In the genomic region with DNA sequence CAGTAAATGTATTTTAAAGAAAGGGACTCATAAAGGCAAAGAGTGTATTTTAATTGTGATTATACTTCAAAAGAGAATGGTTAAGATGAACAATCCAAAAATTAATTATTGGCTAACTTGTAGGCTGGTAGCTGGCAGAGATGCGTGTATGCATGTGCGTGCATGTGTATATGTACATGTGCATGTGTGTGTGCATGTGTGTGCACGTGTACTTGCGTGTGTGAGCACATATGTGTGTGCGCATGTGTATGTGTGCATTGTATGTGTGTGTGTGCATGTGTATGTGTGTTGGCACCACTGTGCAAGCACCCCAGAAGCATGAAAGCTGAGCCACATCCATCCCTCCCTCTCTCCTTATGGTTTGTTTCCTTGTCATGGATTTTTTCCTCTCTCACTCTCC, we compare ENCODE assay signal across 26 cellular contexts.
DNase-seq lines count a peak whose midpoint lies in the region; ATAC-seq, FAIRE-seq and TF ChIP-seq lines count a peak whose summit lies in the region.
"Had no signal": no experiment of that assay in that cellular context is flagged by ENCODE, and none has a peak within 500 bp of the region (broad histone marks: within the 10 kb centered on the region; RNA-seq: fewer than 3 reads in every experiment).

No MANE protein-coding gene starts in this region.

- peaks cover 0 to 7% of the 10 kb centered on the region in 2 experiments for H4K20me1 ChIP-seq in H1 (replicated peaks in 1 of 2; ENCODE audit: control insufficient read depth in 1 of 2, insufficient read depth in 2 of 2, low read length in 2 of 2)
- H4K20me1 ChIP-seq: BLaER1 treated with 17β-estradiol and CSF1 and Interleukin-3, amounts not matched to agents 10 nM and 100 nM had no signal

- TF ChIP-seq POLR2A in heart left ventricle (IDR thresholded peaks at IDR 0.05) (no peak), H1 (IDR thresholded peaks at IDR 0.05; ENCODE audit: control extremely low read depth in 1 of 2, low read depth in 2 of 2, low read length in 2 of 2) (no peak)

- no peak for ATAC-seq in heart left ventricle
- ATAC-seq in naive thymus-derived CD4-positive, alpha-beta T cell = no peak
- ATAC-seq: A549 had no signal

- peaks cover 0 to 5% (median 0%) of the 10 kb centered on the region in 11 donors for H3K9me3 Mint-ChIP-seq in naive thymus-derived CD4-positive, alpha-beta T cell

- no peak overlapping the region for H2BK120ac ChIP-seq in H1 (replicated peaks; ENCODE audit: low read depth, low read length)

- no peak for DNase-seq in left ventricle myocardium inferior
- DNase-seq in heart left ventricle = no peak
- no peak for DNase-seq in H1 (ENCODE audit: low read depth in 1 of 2, low spot score in 2 of 2)
- no peak for DNase-seq in naive thymus-derived CD4-positive, alpha-beta T cell
- no peak for DNase-seq in T-helper 2 cell
- no peak for DNase-seq in NCI-H748 (lab: John Stamatoyannopoulos, UW; ENCODE audit: unreplicated experiment)
- DNase-seq: 8988T; ACHN; AML-193; BE2C; CD4-positive, alpha-beta T cell; CD8-positive, alpha-beta memory T cell; DMS53; DMS79 treated with DMSO at 0.1 percent for 48 hours; GF-D8 had no signal

- H3K14ac ChIP-seq in H1 (ENCODE audit: insufficient read length) = no peak overlapping the region

- TF ChIP-seq CTCF in left ventricle myocardium inferior (IDR thresholded peaks at IDR 0.05; ENCODE audit: borderline replicate concordance) (no peak), heart left ventricle (IDR thresholded peaks at IDR 0.05) (no peak), HEK293 (tag by site-specific recombination; IDR thresholded peaks at IDR 0.05) (no peak), H1 (IDR thresholded peaks at IDR 0.05; ENCODE audit: control extremely low read depth in 1 of 3, insufficient read depth in 1 of 3, low read depth in 1 of 3, low read length in 3 of 3) (no peak)

- no peaks in the 10 kb centered on the region for H3K79me2 ChIP-seq in H1 (ENCODE audit: control insufficient read depth in 1 of 2, insufficient read depth in 2 of 2, low read length in 2 of 2)

- POLR2A ChIA-PET in HEK293 (lab: Yijun Ruan, JAX) (no interaction called here), H1 (lab: Charles Lee; ENCODE audit: partially characterized antibody) (no interaction called here)
- POLR2A ChIA-PET in naive thymus-derived CD4-positive, alpha-beta T cell (lab: Charles Lee) = no interaction called here

- no peaks in the 10 kb centered on the region for H3K79me1 ChIP-seq in H1 (ENCODE audit: low read depth, low read length)

- H4K5ac ChIP-seq in H1 (ENCODE audit: insufficient read length, low read depth, low read length) = no peak overlapping the region

- H3K23ac ChIP-seq in H1 (ENCODE audit: insufficient read length) = no peak overlapping the region

- no peaks in the 10 kb centered on the region for H3K36me3 Mint-ChIP-seq in naive thymus-derived CD4-positive, alpha-beta T cell
- H3K36me3 Mint-ChIP-seq: CD14-positive monocyte; CD8-positive, alpha-beta memory T cell had no signal

- peak overlapping the region; percentile 71; the same call in 1 of the 2 replicates for H2AK5ac ChIP-seq in H1 (ENCODE audit: low read depth, low read length)

- H4K8ac ChIP-seq in H1 (ENCODE audit: extremely low read depth, insufficient read depth, low read length) = no peak overlapping the region

- H3K23me2 ChIP-seq in H1 (ENCODE audit: low read depth, low read length) = peaks cover 6% of the 10 kb centered on the region; the same call in 1 of the 2 replicates

- H3K36me3 ChIP-seq in left ventricle myocardium inferior (no peaks in the 10 kb centered on the region), heart left ventricle (no peaks in the 10 kb centered on the region), HEK293 (ENCODE audit: control insufficient read depth in 2 of 2, insufficient read depth in 1 of 2, low read length in 2 of 2) (no peaks in the 10 kb centered on the region), H1 (ENCODE audit: control insufficient read depth in 2 of 4, insufficient read depth in 4 of 4, low read length in 3 of 4) (no peaks in the 10 kb centered on the region)
- no peaks in the 10 kb centered on the region for H3K36me3 ChIP-seq in naive thymus-derived CD4-positive, alpha-beta T cell (ENCODE audit: control insufficient read depth in 2 of 3, insufficient read depth in 3 of 3, low read length in 3 of 3)
- H3K36me3 ChIP-seq: BE2C; BLaER1 treated with 17β-estradiol and CSF1 and Interleukin-3, amounts not matched to agents 10 nM and 100 nM; HAP-1 had no signal

- peak overlapping the region; percentile 54 for H4K91ac ChIP-seq in H1 (replicated peaks; ENCODE audit: insufficient read length, low read length)

- no peak overlapping the region for H3K4me2 ChIP-seq in H1 (ENCODE audit: insufficient read depth in 1 of 2, low read depth in 2 of 2, low read length in 2 of 2)
- H3K4me2 ChIP-seq: A549; BLaER1 treated with 17β-estradiol and CSF1 and Interleukin-3, amounts not matched to agents 10 nM and 100 nM had no signal

- H3K56ac ChIP-seq in H1 (replicated peaks; ENCODE audit: insufficient read length, low read depth, low read length) = no peak overlapping the region

- no peak overlapping the region for H3K18ac ChIP-seq in H1 (ENCODE audit: extremely low read depth, low read length)

- H2AFZ ChIP-seq in H1 (ENCODE audit: low read length) = 0 out of 2 replicates have a peak overlapping the region, but pooled peaks have one; percentile 39
- H2AFZ ChIP-seq: GM23248 had no signal

- H3K27me3 Mint-ChIP-seq in naive thymus-derived CD4-positive, alpha-beta T cell = peaks cover 3 to 21% (median 10%) of the 10 kb centered on the region in 5 donors
- H3K27me3 Mint-ChIP-seq: CD4-positive, alpha-beta T cell had no signal

- H3K9ac ChIP-seq in H1 (replicated peaks in 1 of 4; ENCODE audit: extremely low read depth in 1 of 4, low read depth in 3 of 4, low read length in 3 of 4) = no peak overlapping the region
- H3K9ac ChIP-seq: BLaER1 treated with 17β-estradiol and CSF1 and Interleukin-3, amounts not matched to agents 10 nM and 100 nM; GM23248 had no signal

- no peak overlapping the region for H3K27ac Mint-ChIP-seq in naive thymus-derived CD4-positive, alpha-beta T cell
- H3K27ac Mint-ChIP-seq: CD4-positive, alpha-beta T cell; CD8-positive, alpha-beta memory T cell had no signal

- H3K4me1 ChIP-seq in left ventricle myocardium inferior (peaks cover 27% of the 10 kb centered on the region), heart left ventricle (peaks cover 0 to 26% (median 7%) of the 10 kb centered on the region in 12 donors), HEK293 (ENCODE audit: control insufficient read depth, insufficient read depth, low read length) (no peaks in the 10 kb centered on the region), H1 (replicated peaks in 1 of 4; ENCODE audit: control insufficient read depth in 3 of 4, insufficient read depth in 4 of 4, low read length in 3 of 4) (peaks cover 0 to 3% (median 2%) of the 10 kb centered on the region in 4 experiments; a peak in 2 of 7 replicates)
- no peaks in the 10 kb centered on the region for H3K4me1 ChIP-seq in naive thymus-derived CD4-positive, alpha-beta T cell (ENCODE audit: control insufficient read depth in 2 of 2, insufficient read depth in 2 of 2, low read length in 2 of 2)
- H3K4me1 ChIP-seq: A549; BE2C; BLaER1 treated with 17β-estradiol and CSF1 and Interleukin-3, amounts not matched to agents 10 nM and 100 nM; HAP-1 had no signal

- no peak overlapping the region for H2BK5ac ChIP-seq in H1 (ENCODE audit: low read depth, low read length)

- CTCF ChIA-PET in HEK293 (lab: Yijun Ruan, JAX) = no interaction called here
- CTCF ChIA-PET in H1 (lab: Charles Lee; ENCODE audit: partially characterized antibody) = interaction anchor here (0.8 to 1.6 kb wide), 2 partner anchors 16 to 17 kb away, joined by 3 to 5 read pairs; no protein-coding TSS in a partner anchor
- CTCF ChIA-PET in naive thymus-derived CD4-positive, alpha-beta T cell (lab: Charles Lee) = no interaction called here

- H3K27me3 ChIP-seq in left ventricle myocardium inferior (ENCODE audit: low read depth) = no peaks in the 10 kb centered on the region
- no peaks in the 10 kb centered on the region for H3K27me3 ChIP-seq in heart left ventricle
- H3K27me3 ChIP-seq in H1 (replicated peaks in 1 of 4; ENCODE audit: control insufficient read depth in 3 of 4, extremely low read depth in 1 of 4, insufficient read depth in 3 of 4, low read length in 3 of 4) = no peaks in the 10 kb centered on the region
- H3K27me3 ChIP-seq in naive thymus-derived CD4-positive, alpha-beta T cell (ENCODE audit: control insufficient read depth in 2 of 2, insufficient read depth in 2 of 2, low read length in 2 of 2) = no peaks in the 10 kb centered on the region
- H3K27me3 ChIP-seq: BE2C; BLaER1 treated with 17β-estradiol and CSF1 and Interleukin-3, amounts not matched to agents 10 nM and 100 nM had no signal

- TF ChIP-seq EP300 in H1 (IDR thresholded peaks at IDR 0.05; ENCODE audit: borderline replicate concordance in 1 of 2, low read depth in 2 of 2, low read length in 2 of 2) = no peak

- no peak overlapping the region for H3K4ac ChIP-seq in H1 (replicated peaks; ENCODE audit: insufficient read length, low read depth, low read length)

- H3K27ac ChIP-seq in left ventricle myocardium inferior (replicated peaks) = peak overlapping the region; percentile 92
- peak overlapping the region in 3 of 12 donors; percentile 23 to 92 (median 76) for H3K27ac ChIP-seq in heart left ventricle
- no peak overlapping the region for H3K27ac ChIP-seq in HEK293 (ENCODE audit: extremely low read depth, low read depth, low read length)
- no peak overlapping the region for H3K27ac ChIP-seq in H1 (ENCODE audit: low read depth, low read length)
- peak overlapping the region; percentile 22 for H3K27ac ChIP-seq in temporal lobe (ENCODE audit: low read depth, low read length)
- no peak overlapping the region for H3K27ac ChIP-seq in naive thymus-derived CD4-positive, alpha-beta T cell (ENCODE audit: low read depth, low read length)
- H3K27ac ChIP-seq: A549; BLaER1 treated with 17β-estradiol and CSF1 and Interleukin-3, amounts not matched to agents 10 nM and 100 nM; GM23248 had no signal

- no peak overlapping the region for H2BK20ac ChIP-seq in H1 (ENCODE audit: low read length)

- H2BK12ac ChIP-seq in H1 (ENCODE audit: low read depth, low read length) = no peak overlapping the region

- no peak overlapping the region for H3K4me3 ChIP-seq in left ventricle myocardium inferior
- no peak overlapping the region for H3K4me3 ChIP-seq in heart left ventricle
- H3K4me3 ChIP-seq in HEK293 (ENCODE audit: low read depth, low read length) = no peak overlapping the region
- no peak overlapping the region for H3K4me3 ChIP-seq in H1 (ENCODE audit: extremely low read depth in 1 of 4, insufficient read depth in 2 of 4, low read depth in 3 of 4, low read length in 4 of 4)
- H3K4me3 ChIP-seq in naive thymus-derived CD4-positive, alpha-beta T cell (ENCODE audit: low read length) = no peak overlapping the region
- H3K4me3 ChIP-seq: A549; BLaER1 treated with 17β-estradiol and CSF1 and Interleukin-3, amounts not matched to agents 10 nM and 100 nM; GM23248; HAP-1 had no signal

- H3K4me1 Mint-ChIP-seq in naive thymus-derived CD4-positive, alpha-beta T cell = no peaks in the 10 kb centered on the region
- H3K4me1 Mint-ChIP-seq: CD8-positive, alpha-beta memory T cell had no signal

- no peak for TF ChIP-seq RAD21 in H1 (IDR thresholded peaks at IDR 0.05 in 1 of 2, conservative IDR thresholded peaks at IDR 0.05 in 1 of 2; ENCODE audit: low read depth in 2 of 2, low read length in 2 of 2)

- intact Hi-C loops in left ventricle myocardium inferior (cut with micrococcal nuclease) (no loop called here), heart left ventricle (cut with DNase I) (loop anchor here in 2 of 10 donors (5.0 to 10.0 kb wide), 3 partner anchors 84 to 161 kb away; a partner anchor contains a TSS)
- intact Hi-C loops in naive thymus-derived CD4-positive, alpha-beta T cell (cut with micrococcal nuclease) = no loop called here

- H3K4me3 Mint-ChIP-seq in naive thymus-derived CD4-positive, alpha-beta T cell = no peak overlapping the region
- H3K4me3 Mint-ChIP-seq: CD14-positive monocyte; CD4-positive, alpha-beta T cell; CD8-positive, alpha-beta memory T cell had no signal

- H3K9me3 ChIP-seq in left ventricle myocardium inferior (replicated peaks) = peaks cover 7% of the 10 kb centered on the region
- peaks cover 0 to 6% (median 0%) of the 10 kb centered on the region in 12 donors for H3K9me3 ChIP-seq in heart left ventricle
- H3K9me3 ChIP-seq in HEK293 (ENCODE audit: control insufficient read depth, insufficient read depth, low read depth, low read length) = no peaks in the 10 kb centered on the region
- no peaks in the 10 kb centered on the region for H3K9me3 ChIP-seq in H1 (ENCODE audit: insufficient read depth in 2 of 2, low read depth in 1 of 2, low read length in 1 of 2)
- no peaks in the 10 kb centered on the region for H3K9me3 ChIP-seq in naive thymus-derived CD4-positive, alpha-beta T cell (ENCODE audit: control insufficient read depth in 2 of 3, low read length in 3 of 3)
- H3K9me3 ChIP-seq: A549, BE2C, HAP-1 had no signal

- no peak for FAIRE-seq in H1 (lab: Jason Lieb, UNC)
- FAIRE-seq: A549, D721Med, GM12892, GM19239, H54 had no signal

- H2BK15ac ChIP-seq in H1 (ENCODE audit: low read length) = no peak overlapping the region

- WGBS in heart left ventricle, 4 donors = 80 to 95% (median 89%) methylated on average over 5 of the region's 5 CpGs
- WGBS in H1 (ENCODE audit: extremely low coverage in 1 of 2, insufficient coverage in 1 of 2, insufficient read length in 1 of 2, insufficient replicate concordance in 2 of 2, low coverage in 1 of 2, low lambda C conversion rate in 2 of 2, missing lambda C conversion rate in 1 of 2), 2 experiments = 91% methylated on average over 5 of the region's 5 CpGs; no CpG with 5 or more reads in 1 of the 2 experiments

Comparison
In these comparisons a context has a peak if more than half of its experiments do, and no peak if none do; other contexts are left out.
1. H3K27ac ChIP-seq: peak in left ventricle myocardium inferior (single experiment) and temporal lobe (single experiment); none in HEK293 (single experiment), H1 (single experiment) and naive thymus-derived CD4-positive, alpha-beta T cell (single experiment).